In the genomic region with DNA sequence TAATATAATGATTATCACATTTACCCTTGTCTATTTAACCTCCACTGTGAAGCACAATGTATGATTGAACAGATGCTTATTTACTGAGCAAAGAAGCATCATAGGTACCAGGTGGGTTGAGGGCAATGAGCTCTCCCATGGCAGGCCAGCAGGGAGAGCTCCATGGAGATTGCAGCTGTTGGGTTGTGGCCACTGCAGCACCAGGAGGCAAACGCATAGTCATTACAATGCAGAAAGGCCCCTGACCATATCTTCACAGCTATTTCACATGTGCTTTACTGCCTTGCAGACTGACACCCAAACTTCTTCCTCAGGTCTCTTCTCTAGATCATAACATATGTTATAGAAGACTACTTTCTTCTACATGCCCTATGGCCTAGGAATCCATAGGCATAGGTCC, we compare ENCODE assay signal across 15 cellular contexts.
DNase-seq lines count a peak whose midpoint lies in the region; ATAC-seq lines count a peak whose summit lies in the region.
"Had no signal": no experiment of that assay in that cellular context is flagged by ENCODE, and none has a peak within 500 bp of the region (broad histone marks: within the 10 kb centered on the region; RNA-seq: fewer than 3 reads in every experiment).

No MANE protein-coding gene starts in this region.

- H3K27me3 Mint-ChIP-seq in activated T-cell treated with anti-CD3 and anti-CD28 coated beads, Interleukin-2, amount 50 U/mL, for 72 hours (ENCODE audit: low read depth) = peaks cover 30% of the 10 kb centered on the region
- no peaks in the 10 kb centered on the region for H3K27me3 Mint-ChIP-seq in activated T-helper 17 cell treated with anti-CD3 and anti-CD28 coated beads, Interleukin-2, amount 50 U/mL, for 72 hours
- H3K27me3 Mint-ChIP-seq: CD4-positive, alpha-beta memory T cell had no signal

- H3K27ac Mint-ChIP-seq in activated T-cell treated with anti-CD3 and anti-CD28 coated beads, Interleukin-2, amount 50 U/mL, for 72 hours = peak overlapping the region; percentile 52
- H3K27ac Mint-ChIP-seq in activated T-helper 17 cell treated with anti-CD3 and anti-CD28 coated beads, Interleukin-2, amount 50 U/mL, for 72 hours = peak overlapping the region; percentile 9
- H3K27ac Mint-ChIP-seq: CD14-positive monocyte had no signal

- peaks cover 74% of the 10 kb centered on the region for H3K4me1 Mint-ChIP-seq in activated T-cell treated with anti-CD3 and anti-CD28 coated beads, Interleukin-2, amount 50 U/mL, for 72 hours (ENCODE audit: low read depth)
- H3K4me1 Mint-ChIP-seq in activated T-helper 17 cell treated with anti-CD3 and anti-CD28 coated beads, Interleukin-2, amount 50 U/mL, for 72 hours = peaks cover 52% of the 10 kb centered on the region

- peaks cover 6 to 12% of the 10 kb centered on the region in 2 donors for H3K9me3 Mint-ChIP-seq in activated T-cell treated with anti-CD3 and anti-CD28 coated beads, Interleukin-2, amount 50 U/mL, for 72 hours
- H3K9me3 Mint-ChIP-seq in activated T-helper 17 cell treated with anti-CD3 and anti-CD28 coated beads, Interleukin-2, amount 50 U/mL, for 72 hours = peaks cover 8% of the 10 kb centered on the region

- no peak for ATAC-seq in activated T-cell treated with anti-CD3 and anti-CD28 coated beads, Interleukin-2, amount 50 U/mL, for 72 hours (replicated peaks in 1 of 2)
- ATAC-seq in activated T-helper 17 cell treated with anti-CD3 and anti-CD28 coated beads, Interleukin-2, amount 50 U/mL, for 72 hours (replicated peaks) = no peak

- DNase-seq in DMS53 (lab: John Stamatoyannopoulos, UW) (peak; percentile 25), DMS53 treated with DMSO at 0.1 percent for 48 hours (lab: John Stamatoyannopoulos, UW; ENCODE audit: unreplicated experiment) (no peak), ecto neural progenitor cell (ENCODE audit: low spot score) (peak; percentile 24), cardiac septum (ENCODE audit: low spot score) (no peak), 8988T (no peak)
- DNase-seq in activated T-cell treated with anti-CD3 and anti-CD28 coated beads, Interleukin-2, amount 50 U/mL, for 72 hours = no peak
- no peak for DNase-seq in activated T-cell treated with anti-CD3 and anti-CD28 coated beads, Interleukin-2, amount 50 U/mL, for 1 hour
- DNase-seq: CD4-positive, alpha-beta memory T cell; DMS153; DND-41; EL; GM23248; IMR-90 had no signal

- H3K4me3 Mint-ChIP-seq in activated T-cell treated with anti-CD3 and anti-CD28 coated beads, Interleukin-2, amount 50 U/mL, for 72 hours = no peak overlapping the region
- H3K4me3 Mint-ChIP-seq in activated T-helper 17 cell treated with anti-CD3 and anti-CD28 coated beads, Interleukin-2, amount 50 U/mL, for 72 hours = no peak overlapping the region
- H3K4me3 Mint-ChIP-seq: CD14-positive monocyte had no signal

- intact Hi-C loops in cardiac septum (cut with DNase I) = loop anchor here (5.0 to 10.0 kb wide), 3 partner anchors 82 to 354 kb away; partner anchors contain the start of gene HLF

- H3K36me3 Mint-ChIP-seq in activated T-cell treated with anti-CD3 and anti-CD28 coated beads, Interleukin-2, amount 50 U/mL, for 72 hours (ENCODE audit: insufficient read depth in 2 of 2) = peaks cover 12 to 13% of the 10 kb centered on the region in 2 donors
- H3K36me3 Mint-ChIP-seq in activated T-helper 17 cell treated with anti-CD3 and anti-CD28 coated beads, Interleukin-2, amount 50 U/mL, for 72 hours (ENCODE audit: low read depth) = no peaks in the 10 kb centered on the region
- H3K36me3 Mint-ChIP-seq: CD14-positive monocyte had no signal

Comparison
In these comparisons a context has a peak if more than half of its experiments do, and no peak if none do; other contexts are left out.
1. DNase-seq: peak in DMS53 (single experiment) and ecto neural progenitor cell (single experiment); none in DMS53 treated with DMSO at 0.1 percent for 48 hours (single experiment), activated T-cell treated with anti-CD3 and anti-CD28 coated beads, Interleukin-2, amount 50 U/mL, for 72 hours (0 of 2), activated T-cell treated with anti-CD3 and anti-CD28 coated beads, Interleukin-2, amount 50 U/mL, for 1 hour (single experiment), cardiac septum (single experiment) and 8988T (single experiment).